ENCODE assay signal across 8 cellular contexts in the genomic region with DNA sequence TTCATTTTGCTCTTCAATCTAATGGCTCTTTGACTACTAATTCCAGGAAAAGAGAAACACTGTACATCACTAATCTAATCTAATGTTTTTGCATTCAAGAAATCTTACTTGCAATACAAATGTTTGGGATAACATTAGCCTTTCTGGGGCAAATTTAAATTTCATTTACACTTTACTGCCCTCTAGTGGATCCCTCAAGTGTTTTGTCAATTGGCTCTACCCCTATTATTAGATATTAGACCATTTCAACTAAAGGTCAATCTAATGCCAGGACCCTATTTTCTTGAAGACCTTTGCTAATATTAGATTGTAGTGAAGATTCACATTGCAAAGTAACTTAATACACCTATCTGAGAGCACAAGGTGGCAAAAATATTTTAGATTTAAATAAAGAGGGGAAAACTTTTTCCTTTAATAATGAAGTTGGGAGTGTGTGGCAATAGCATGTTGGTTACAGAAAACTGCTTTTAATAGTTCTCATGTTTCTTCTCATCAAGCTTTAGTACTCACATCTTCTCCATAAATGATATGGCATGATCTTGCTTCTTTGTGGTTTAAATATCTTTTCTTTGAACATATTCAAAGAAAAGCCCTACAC. TPM values are rescaled to one million over a fixed set of nuclear protein-coding genes. Genes with fewer than 3 reads are reported as not detected.
DNase-seq lines count a peak whose midpoint lies in the region; ATAC-seq and TF ChIP-seq lines count a peak whose summit lies in the region.

No MANE protein-coding gene starts in this region.

- H3K36me3 Mint-ChIP-seq in activated CD4-positive, alpha-beta memory T cell treated with anti-CD3 and anti-CD28 coated beads, Interleukin-2, amount 10 ng/mL, durations not matched to agents 7 days and 5 days (ENCODE audit: low read depth) = no peaks in the 10 kb centered on the region

- H3K4me1 Mint-ChIP-seq in activated CD4-positive, alpha-beta memory T cell treated with anti-CD3 and anti-CD28 coated beads, Interleukin-2, amount 10 ng/mL, durations not matched to agents 7 days and 5 days = peaks cover 14% of the 10 kb centered on the region

- TF ChIP-seq POLR2A in spleen (IDR thresholded peaks at IDR 0.05) = no peak

- no peak for ATAC-seq in HG02678 (IDR thresholded peaks at IDR 0.05; ENCODE audit: unreplicated experiment)

- no peaks in the 10 kb centered on the region for H3K9me3 Mint-ChIP-seq in activated CD4-positive, alpha-beta memory T cell treated with anti-CD3 and anti-CD28 coated beads, Interleukin-2, amount 10 ng/mL, durations not matched to agents 7 days and 5 days

- H3K4me3 ChIP-seq in BJ (ENCODE audit: low read depth, low read length) (no peak overlapping the region), spleen (no peak overlapping the region)

- H3K36me3 ChIP-seq in BJ (ENCODE audit: control insufficient read depth, insufficient read depth, low read length) (no peaks in the 10 kb centered on the region), spleen (no peaks in the 10 kb centered on the region)

- peaks cover 12 to 26% (median 22%) of the 10 kb centered on the region in 6 donors for H3K4me1 ChIP-seq in spleen

- no peak for DNase-seq in BJ (ENCODE audit: low read depth)
- peak; percentile 46 for DNase-seq in HCEC 1CT
- no peak for DNase-seq in RWPE1 (ENCODE audit: low spot score)
- DNase-seq in fibroblast of peridontal ligament (ENCODE audit: extremely low read depth) = peak; percentile 71
- no peak for DNase-seq in spleen
- DNase-seq in activated CD4-positive, alpha-beta memory T cell treated with anti-CD3 and anti-CD28 coated beads, Interleukin-2, amount 10 ng/mL, durations not matched to agents 7 days and 5 days = no peak
- no peak for DNase-seq in DMS153 (lab: John Stamatoyannopoulos, UW)

- peak; percentile 57 for TF ChIP-seq CTCF in BJ (IDR thresholded peaks at IDR 0.05; ENCODE audit: insufficient read depth, low read depth, low read length)
- peak; percentile 86 for TF ChIP-seq CTCF in RWPE1 (conservative IDR thresholded peaks at IDR 0.05; ENCODE audit: low read depth)
- TF ChIP-seq CTCF in spleen (IDR thresholded peaks at IDR 0.05 in 8 of 11, conservative IDR thresholded peaks at IDR 0.05 in 3 of 11) = peak; percentile 27 to 79 (median 67)

- H3K27ac ChIP-seq in RWPE1 (no peak overlapping the region), spleen (no peak overlapping the region)

- H3K4me3 Mint-ChIP-seq in activated CD4-positive, alpha-beta memory T cell treated with anti-CD3 and anti-CD28 coated beads, Interleukin-2, amount 10 ng/mL, durations not matched to agents 7 days and 5 days = no peak overlapping the region

- no peak overlapping the region for H3K27ac Mint-ChIP-seq in activated CD4-positive, alpha-beta memory T cell treated with anti-CD3 and anti-CD28 coated beads, Interleukin-2, amount 10 ng/mL, durations not matched to agents 7 days and 5 days

- intact Hi-C loops in spleen (cut with DNase I; ENCODE audit: low total_unique reads) = loop anchor here (10.0 kb wide), 1 partner anchor 207 kb away; no protein-coding TSS in a partner anchor

- no peaks in the 10 kb centered on the region for H3K9me3 ChIP-seq in spleen

- POLR2A ChIA-PET in BJ (lab: Charles Lee) = no interaction called here
- POLR2A ChIA-PET in RWPE1 (lab: Yijun Ruan, JAX; ENCODE audit: low non-redundant PET) = no interaction called here
- POLR2A ChIA-PET in activated CD4-positive, alpha-beta memory T cell treated with anti-CD3 and anti-CD28 coated beads, Interleukin-2, amount 10 ng/mL, durations not matched to agents 7 days and 5 days (lab: Charles Lee) = no interaction called here

- H3K27me3 ChIP-seq in BJ (ENCODE audit: control insufficient read depth, insufficient read depth, low read length) (peaks cover 8% of the 10 kb centered on the region), spleen (replicated peaks in 1 of 7) (peaks cover 0 to 32% (median 7%) of the 10 kb centered on the region in 7 donors)

- CTCF ChIA-PET in BJ (lab: Yijun Ruan, JAX) (interaction anchor here (0.6 to 3.7 kb wide), 12 partner anchors 8 to 1619 kb away, joined by 3 to 25 read pairs (median 3); partner anchors contain the start of gene VPS13C), RWPE1 (lab: Yijun Ruan, JAX) (interaction anchor here (0.6 to 0.9 kb wide), 3 partner anchors 12 to 1176 kb away, joined by 3 to 5 read pairs (median 3); partner anchors contain the start of gene VPS13C)
- CTCF ChIA-PET in activated CD4-positive, alpha-beta memory T cell treated with anti-CD3 and anti-CD28 coated beads, Interleukin-2, amount 10 ng/mL, durations not matched to agents 7 days and 5 days (lab: Charles Lee) = interaction anchor here (1.0 to 2.6 kb wide), 10 partner anchors 9 to 237 kb away, joined by 3 to 19 read pairs (median 4); partner anchors contain the start of gene VPS13C

- peaks cover 22% of the 10 kb centered on the region for H3K27me3 Mint-ChIP-seq in activated CD4-positive, alpha-beta memory T cell treated with anti-CD3 and anti-CD28 coated beads, Interleukin-2, amount 10 ng/mL, durations not matched to agents 7 days and 5 days

RNA-seq across cellular contexts. Expression of gene C2CD4A, which starts 5.0 kb away (rescaled TPM):
- polyA plus RNA-seq in BJ (2011; rRNA removed) (not detected in 2 replicates), spleen (under 1 TPM; 0.04 to 0.08 (median 0.06) TPM)
- not detected in 2 replicates for polyA minus RNA-seq in BJ (2011; rRNA and poly(A)+ RNA removed)
- not detected for total RNA-seq in spleen
- total RNA-seq in activated CD4-positive, alpha-beta memory T cell treated with anti-CD3 and anti-CD28 coated beads, Interleukin-2, amount 10 ng/mL, durations not matched to agents 7 days and 5 days = under 1 TPM; 0.23 to 0.40 TPM

RNA-seq across cellular contexts. Expression of gene VPS13C, which starts 11.6 kb away (rescaled TPM):
- polyA plus RNA-seq in BJ (2011; rRNA removed) (6.0 and 13.5 TPM in 2 replicates), spleen (10 to 100 TPM; 32.9 to 49.5 (median 34.7) TPM)
- polyA minus RNA-seq in BJ (2011; rRNA and poly(A)+ RNA removed) = 30.9 and 38.2 TPM in 2 replicates
- 100 to 1,000 TPM; 128 to 194 (median 161) TPM for total RNA-seq in spleen
- total RNA-seq in activated CD4-positive, alpha-beta memory T cell treated with anti-CD3 and anti-CD28 coated beads, Interleukin-2, amount 10 ng/mL, durations not matched to agents 7 days and 5 days = 10 to 100 TPM; 63.6 to 76.7 TPM

Comparison
In these comparisons a context has a peak if more than half of its experiments do, and no peak if none do; other contexts are left out.
1. DNase-seq: peak in HCEC 1CT (single experiment) and fibroblast of peridontal ligament (single experiment); none in BJ (single experiment), RWPE1 (single experiment), spleen (single experiment), activated CD4-positive, alpha-beta memory T cell treated with anti-CD3 and anti-CD28 coated beads, Interleukin-2, amount 10 ng/mL, durations not matched to agents 7 days and 5 days (single experiment) and DMS153 (single experiment).
2. Peak in every context shown above with its lines, with median percentiles within 50 percentile points of each other: CTCF ChIP-seq.